In the genomic region with DNA sequence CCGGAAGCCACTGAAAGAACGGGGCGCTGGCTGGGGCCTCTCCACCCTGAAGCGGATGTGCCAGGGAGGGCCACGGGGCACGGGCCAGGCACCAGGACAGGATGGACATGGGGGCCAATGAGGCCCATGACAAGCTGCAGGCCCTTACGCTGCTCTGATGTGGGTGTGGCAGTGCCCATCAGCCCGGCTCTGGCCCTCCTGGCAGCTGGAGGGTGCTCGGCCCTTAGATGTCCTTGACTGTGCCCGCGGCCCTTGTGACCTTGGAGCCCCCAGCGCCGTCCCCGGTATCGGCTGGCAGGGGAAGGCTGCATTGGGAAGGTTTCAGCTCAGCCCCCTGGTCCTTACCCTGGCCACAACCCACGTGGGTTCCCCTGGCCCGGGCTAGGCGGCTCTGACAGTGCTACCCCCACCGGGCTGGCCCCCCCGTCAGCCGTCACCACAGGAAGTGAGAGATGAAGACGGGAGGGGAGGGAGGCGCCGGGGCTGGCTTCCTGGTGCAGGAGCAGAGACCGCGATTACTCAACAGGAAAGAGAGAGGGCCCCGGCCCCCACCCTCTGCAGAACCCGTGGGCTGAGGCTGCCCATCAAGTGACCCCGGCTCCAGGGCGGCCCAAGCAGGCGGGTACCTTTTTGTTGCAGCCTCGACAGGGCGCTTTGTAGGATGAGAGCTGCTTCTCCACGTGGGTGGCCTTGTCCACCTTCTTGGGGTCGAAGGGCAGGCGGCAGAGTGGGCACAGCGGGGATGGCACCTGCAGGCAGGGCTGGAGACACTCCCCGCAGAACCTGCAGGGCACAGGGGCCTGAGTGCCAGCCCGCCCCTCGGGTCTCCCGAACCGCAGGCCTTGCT, we compare ENCODE assay signal across 1 cellular context.
TF ChIP-seq lines count a peak whose summit lies in the region.

No MANE protein-coding gene starts in this region.

TF ChIP-seq in HepG2, 621 proteins besides CTCF, POLR2A, EP300 and RAD21 (continued from another document and continues in another):
- TF ChIP-seq HMGA1 (CRISPR knock-in tag; conservative IDR thresholded peaks at IDR 0.05) (no peak), PAF1 (CRISPR knock-in tag; IDR thresholded peaks at IDR 0.05) (no peak), RELA (CRISPR knock-in tag; IDR thresholded peaks at IDR 0.05) (no peak), ZNF232 (CRISPR knock-in tag; IDR thresholded peaks at IDR 0.05; ENCODE audit: borderline replicate concordance) (peak; percentile 70; the same call in 1 of the 2 replicates), ATF7-NPFF (CRISPR knock-in tag; IDR thresholded peaks at IDR 0.05; ENCODE audit: low read depth) (no peak), ZBTB34 (CRISPR knock-in tag; IDR thresholded peaks at IDR 0.05) (no peak), HNF1B (CRISPR knock-in tag; IDR thresholded peaks at IDR 0.05) (peak; percentile 95), FOXO1 (CRISPR knock-in tag; IDR thresholded peaks at IDR 0.05) (no peak; the same call in 1 of the 2 replicates), SRY (CRISPR knock-in tag; IDR thresholded peaks at IDR 0.05) (no peak; the same call in 1 of the 2 replicates), ZNF570 (CRISPR knock-in tag; IDR thresholded peaks at IDR 0.05; ENCODE audit: borderline replicate concordance) (no peak), ZNF576 (CRISPR knock-in tag; IDR thresholded peaks at IDR 0.05) (no peak), RXRA (CRISPR knock-in tag; IDR thresholded peaks at IDR 0.05) (peak; percentile 92), ZSCAN25 (CRISPR knock-in tag; IDR thresholded peaks at IDR 0.05) (no peak), JDP2 (CRISPR knock-in tag; IDR thresholded peaks at IDR 0.05; ENCODE audit: borderline replicate concordance) (no peak), THAP7 (CRISPR knock-in tag; IDR thresholded peaks at IDR 0.05) (no peak), ZNF256 (CRISPR knock-in tag; conservative IDR thresholded peaks at IDR 0.05) (no peak), ZBTB8A (CRISPR knock-in tag; IDR thresholded peaks at IDR 0.05; ENCODE audit: borderline replicate concordance, low read depth) (no peak), ZSCAN21 (CRISPR knock-in tag; IDR thresholded peaks at IDR 0.05; ENCODE audit: borderline replicate concordance) (peak; percentile 86; the same call in 1 of the 2 replicates), HMG20B (CRISPR knock-in tag; conservative IDR thresholded peaks at IDR 0.05) (no peak), ATRX (CRISPR knock-in tag; IDR thresholded peaks at IDR 0.05; ENCODE audit: borderline replicate concordance) (no peak), LCORL (IDR thresholded peaks at IDR 0.05) (no peak), LCORL (CRISPR knock-in tag; IDR thresholded peaks at IDR 0.05) (peak; percentile 91), TGIF2 (CRISPR knock-in tag; IDR thresholded peaks at IDR 0.05) (peak; percentile 89), MXI1 (IDR thresholded peaks at IDR 0.05; ENCODE audit: borderline replicate concordance, low read depth, low read length) (peak; percentile 99), ZBTB20 (CRISPR knock-in tag; IDR thresholded peaks at IDR 0.05; ENCODE audit: borderline replicate concordance, low read depth) (peak; percentile 88), PHF21A (CRISPR knock-in tag; IDR thresholded peaks at IDR 0.05) (peak; percentile 98), ZNF563 (CRISPR knock-in tag; IDR thresholded peaks at IDR 0.05) (peak; percentile 39), HNF4G (IDR thresholded peaks at IDR 0.05; ENCODE audit: borderline replicate concordance, low read depth, low read length) (peak; percentile 30; the same call in 1 of the 2 replicates), HNF4G (CRISPR knock-in tag; IDR thresholded peaks at IDR 0.05; ENCODE audit: borderline replicate concordance, low read depth) (peak; percentile 68; the same call in 1 of the 2 replicates), ZSCAN29 (CRISPR knock-in tag; conservative IDR thresholded peaks at IDR 0.05) (0 out of 2 replicates have a peak, but pooled peaks have one; percentile 62), ZMYM2 (CRISPR knock-in tag; IDR thresholded peaks at IDR 0.05) (no peak), HINFP (CRISPR knock-in tag; IDR thresholded peaks at IDR 0.05; ENCODE audit: low read depth) (no peak), ZNF224 (CRISPR knock-in tag; IDR thresholded peaks at IDR 0.05) (peak; percentile 90), FUBP1 (CRISPR knock-in tag; IDR thresholded peaks at IDR 0.05; ENCODE audit: borderline replicate concordance) (0 out of 2 replicates have a peak, but pooled peaks have one; percentile 15), IKZF1 (IDR thresholded peaks at IDR 0.05) (no peak), ZNF616 (CRISPR knock-in tag; IDR thresholded peaks at IDR 0.05; ENCODE audit: low read depth) (peak; percentile 70), HNF4A (CRISPR knock-in tag; IDR thresholded peaks at IDR 0.05) (peak; percentile 66; the same call in 1 of the 2 replicates), MAFK (conservative IDR thresholded peaks at IDR 0.05 in 1 of 2, IDR thresholded peaks at IDR 0.05 in 1 of 2; ENCODE audit: low read length in 2 of 2) (no peak)
- TF ChIP-seq, protein P1, sequence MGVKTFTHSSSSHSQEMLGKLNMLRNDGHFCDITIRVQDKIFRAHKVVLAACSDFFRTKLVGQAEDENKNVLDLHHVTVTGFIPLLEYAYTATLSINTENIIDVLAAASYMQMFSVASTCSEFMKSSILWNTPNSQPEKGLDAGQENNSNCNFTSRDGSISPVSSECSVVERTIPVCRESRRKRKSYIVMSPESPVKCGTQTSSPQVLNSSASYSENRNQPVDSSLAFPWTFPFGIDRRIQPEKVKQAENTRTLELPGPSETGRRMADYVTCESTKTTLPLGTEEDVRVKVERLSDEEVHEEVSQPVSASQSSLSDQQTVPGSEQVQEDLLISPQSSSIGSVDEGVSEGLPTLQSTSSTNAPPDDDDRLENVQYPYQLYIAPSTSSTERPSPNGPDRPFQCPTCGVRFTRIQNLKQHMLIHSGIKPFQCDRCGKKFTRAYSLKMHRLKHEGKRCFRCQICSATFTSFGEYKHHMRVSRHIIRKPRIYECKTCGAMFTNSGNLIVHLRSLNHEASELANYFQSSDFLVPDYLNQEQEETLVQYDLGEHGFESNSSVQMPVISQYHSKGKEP (CRISPR knock-in tag; IDR thresholded peaks at IDR 0.05), result no peak
- TF ChIP-seq, protein P2, sequence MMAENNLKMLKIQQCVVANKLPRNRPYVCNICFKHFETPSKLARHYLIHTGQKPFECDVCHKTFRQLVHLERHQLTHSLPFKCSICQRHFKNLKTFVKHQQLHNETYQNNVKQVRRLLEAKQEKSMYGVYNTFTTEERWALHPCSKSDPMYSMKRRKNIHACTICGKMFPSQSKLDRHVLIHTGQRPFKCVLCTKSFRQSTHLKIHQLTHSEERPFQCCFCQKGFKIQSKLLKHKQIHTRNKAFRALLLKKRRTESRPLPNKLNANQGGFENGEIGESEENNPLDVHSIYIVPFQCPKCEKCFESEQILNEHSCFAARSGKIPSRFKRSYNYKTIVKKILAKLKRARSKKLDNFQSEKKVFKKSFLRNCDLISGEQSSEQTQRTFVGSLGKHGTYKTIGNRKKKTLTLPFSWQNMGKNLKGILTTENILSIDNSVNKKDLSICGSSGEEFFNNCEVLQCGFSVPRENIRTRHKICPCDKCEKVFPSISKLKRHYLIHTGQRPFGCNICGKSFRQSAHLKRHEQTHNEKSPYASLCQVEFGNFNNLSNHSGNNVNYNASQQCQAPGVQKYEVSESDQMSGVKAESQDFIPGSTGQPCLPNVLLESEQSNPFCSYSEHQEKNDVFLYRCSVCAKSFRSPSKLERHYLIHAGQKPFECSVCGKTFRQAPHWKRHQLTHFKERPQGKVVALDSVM (CRISPR knock-in tag; IDR thresholded peaks at IDR 0.05), result no peak
- TF ChIP-seq, protein P3, sequence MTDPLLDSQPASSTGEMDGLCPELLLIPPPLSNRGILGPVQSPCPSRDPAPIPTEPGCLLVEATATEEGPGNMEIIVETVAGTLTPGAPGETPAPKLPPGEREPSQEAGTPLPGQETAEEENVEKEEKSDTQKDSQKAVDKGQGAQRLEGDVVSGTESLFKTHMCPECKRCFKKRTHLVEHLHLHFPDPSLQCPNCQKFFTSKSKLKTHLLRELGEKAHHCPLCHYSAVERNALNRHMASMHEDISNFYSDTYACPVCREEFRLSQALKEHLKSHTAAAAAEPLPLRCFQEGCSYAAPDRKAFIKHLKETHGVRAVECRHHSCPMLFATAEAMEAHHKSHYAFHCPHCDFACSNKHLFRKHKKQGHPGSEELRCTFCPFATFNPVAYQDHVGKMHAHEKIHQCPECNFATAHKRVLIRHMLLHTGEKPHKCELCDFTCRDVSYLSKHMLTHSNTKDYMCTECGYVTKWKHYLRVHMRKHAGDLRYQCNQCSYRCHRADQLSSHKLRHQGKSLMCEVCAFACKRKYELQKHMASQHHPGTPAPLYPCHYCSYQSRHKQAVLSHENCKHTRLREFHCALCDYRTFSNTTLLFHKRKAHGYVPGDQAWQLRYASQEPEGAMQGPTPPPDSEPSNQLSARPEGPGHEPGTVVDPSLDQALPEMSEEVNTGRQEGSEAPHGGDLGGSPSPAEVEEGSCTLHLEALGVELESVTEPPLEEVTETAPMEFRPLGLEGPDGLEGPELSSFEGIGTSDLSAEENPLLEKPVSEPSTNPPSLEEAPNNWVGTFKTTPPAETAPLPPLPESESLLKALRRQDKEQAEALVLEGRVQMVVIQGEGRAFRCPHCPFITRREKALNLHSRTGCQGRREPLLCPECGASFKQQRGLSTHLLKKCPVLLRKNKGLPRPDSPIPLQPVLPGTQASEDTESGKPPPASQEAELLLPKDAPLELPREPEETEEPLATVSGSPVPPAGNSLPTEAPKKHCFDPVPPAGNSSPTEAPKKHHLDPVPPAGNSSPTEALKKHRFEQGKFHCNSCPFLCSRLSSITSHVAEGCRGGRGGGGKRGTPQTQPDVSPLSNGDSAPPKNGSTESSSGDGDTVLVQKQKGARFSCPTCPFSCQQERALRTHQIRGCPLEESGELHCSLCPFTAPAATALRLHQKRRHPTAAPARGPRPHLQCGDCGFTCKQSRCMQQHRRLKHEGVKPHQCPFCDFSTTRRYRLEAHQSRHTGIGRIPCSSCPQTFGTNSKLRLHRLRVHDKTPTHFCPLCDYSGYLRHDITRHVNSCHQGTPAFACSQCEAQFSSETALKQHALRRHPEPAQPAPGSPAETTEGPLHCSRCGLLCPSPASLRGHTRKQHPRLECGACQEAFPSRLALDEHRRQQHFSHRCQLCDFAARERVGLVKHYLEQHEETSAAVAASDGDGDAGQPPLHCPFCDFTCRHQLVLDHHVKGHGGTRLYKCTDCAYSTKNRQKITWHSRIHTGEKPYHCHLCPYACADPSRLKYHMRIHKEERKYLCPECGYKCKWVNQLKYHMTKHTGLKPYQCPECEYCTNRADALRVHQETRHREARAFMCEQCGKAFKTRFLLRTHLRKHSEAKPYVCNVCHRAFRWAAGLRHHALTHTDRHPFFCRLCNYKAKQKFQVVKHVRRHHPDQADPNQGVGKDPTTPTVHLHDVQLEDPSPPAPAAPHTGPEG (CRISPR knock-in tag; IDR thresholded peaks at IDR 0.05), result no peak
